7 cellular contexts compared by ENCODE assay signal in genomic region chr7:136495081-136495480, GRCh38.
"Had no signal": no experiment of that assay in that cellular context is flagged by ENCODE, and none has a peak within 500 bp of the region (broad histone marks: within the 10 kb centered on the region; RNA-seq: fewer than 3 reads in every experiment).

No MANE protein-coding gene starts in this region.

- H3K4me1 Mint-ChIP-seq: IgD-negative memory B cell had no signal

- DNase-seq: IMR-90, KBM-7, KG1 had no signal

- H3K27ac ChIP-seq: HL-60 had no signal

- H3K36me3 Mint-ChIP-seq: IgD-negative memory B cell had no signal

- ATAC-seq: HepG2 had no signal

- H3K27ac Mint-ChIP-seq: IgD-negative memory B cell had no signal

- FAIRE-seq: HepG2, HTR-8/SVneo had no signal

- H3K27me3 Mint-ChIP-seq: IgD-negative memory B cell had no signal

- H3K4me3 Mint-ChIP-seq: IgD-negative memory B cell had no signal
